8 cellular contexts compared by ENCODE assay signal in genomic region chr19:38899447-38900219, GRCh38. TPM values are rescaled to one million over a fixed set of nuclear protein-coding genes. Genes with fewer than 3 reads are reported as not detected.
A peak's percentile ranks its signal among the peaks of the same experiment; 100 is the strongest.
DNase-seq lines count a peak whose midpoint lies in the region; ATAC-seq and TF ChIP-seq lines count a peak whose summit lies in the region.

TSS of gene NFKBIB (plus strand) at chr19:38899969. CDS start at chr19:38900033, 64 bp downstream.
TSS of gene SIRT2 (minus strand) at chr19:38899618. CDS start at chr19:38899521, 97 bp downstream.

- no peaks in the 10 kb centered on the region for H3K27me3 ChIP-seq in mucosa of rectum (ENCODE audit: control insufficient read depth in 2 of 2, insufficient read depth in 2 of 2, low read length in 2 of 2)

- peaks cover 0 to 5% of the 10 kb centered on the region in 2 donors for H3K36me3 ChIP-seq in mucosa of rectum (ENCODE audit: control insufficient read depth in 2 of 2, insufficient read depth in 2 of 2, low read length in 2 of 2)

- peak; percentile 92 for TF ChIP-seq POLR2A in erythroblast (IDR thresholded peaks at IDR 0.05; ENCODE audit: low read length)

- H3K4me3 ChIP-seq in mucosa of rectum (ENCODE audit: low read length in 2 of 2), result peak within 1 kb of the TSS; percentile 98

- no peaks in the 10 kb centered on the region for H3K9me3 ChIP-seq in mucosa of rectum (ENCODE audit: control insufficient read depth in 2 of 2, low read length in 2 of 2)

- in situ Hi-C loops in KBM-7 (cut with MboI; ENCODE audit: low pct_unique_long_range_greater_than_20kb, low sequenced_read_pairs), result no loop called here

- H3K27ac ChIP-seq in mucosa of rectum (ENCODE audit: low read depth in 2 of 2, low read length in 2 of 2), result peak within 1 kb of the TSS; percentile 79 to 87

- peak within 1 kb of the TSS; percentile 97 for H3K4me3 Mint-ChIP-seq in activated T-cell treated with anti-CD3 and anti-CD28 coated beads, Interleukin-2, amount 50 U/mL, for 24 hours

- H3K27me3 Mint-ChIP-seq in activated T-cell treated with anti-CD3 and anti-CD28 coated beads, Interleukin-2, amount 50 U/mL, for 24 hours, result no peaks in the 10 kb centered on the region

- DNase-seq in DMS153 treated with DMSO at 0.1 percent for 48 hours (lab: John Stamatoyannopoulos, UW; ENCODE audit: unreplicated experiment) (peak; percentile 98), KBM-7 (peak; percentile 100), erythroblast (lab: John Stamatoyannopoulos, UW) (peak; percentile 100)
- peak; percentile 96 for DNase-seq in activated T-cell treated with anti-CD3 and anti-CD28 coated beads, Interleukin-2, amount 50 U/mL, for 24 hours
- peak; percentile 99 for DNase-seq in stimulated activated CD8-positive, alpha-beta memory T cell treated with anti-CD3 and anti-CD28 coated beads, Interleukin-4, amount 100 ng/mL, for 48 hours

- H3K9ac ChIP-seq in mucosa of rectum (ENCODE audit: low read depth in 1 of 2, low read length in 2 of 2), result peak within 1 kb of the TSS; percentile 93 to 95

- H3K36me3 Mint-ChIP-seq in activated T-cell treated with anti-CD3 and anti-CD28 coated beads, Interleukin-2, amount 50 U/mL, for 24 hours (ENCODE audit: low read depth), result peaks cover 42% of the 10 kb centered on the region

- no peaks in the 10 kb centered on the region for H3K9me3 Mint-ChIP-seq in activated T-cell treated with anti-CD3 and anti-CD28 coated beads, Interleukin-2, amount 50 U/mL, for 24 hours

- H3K4me1 Mint-ChIP-seq in activated T-cell treated with anti-CD3 and anti-CD28 coated beads, Interleukin-2, amount 50 U/mL, for 24 hours (ENCODE audit: low read depth), result peaks cover 48% of the 10 kb centered on the region

- peak; percentile 82 for ATAC-seq in GM21717 (IDR thresholded peaks at IDR 0.05; ENCODE audit: unreplicated experiment)

- H3K4me1 ChIP-seq in mucosa of rectum (ENCODE audit: control insufficient read depth in 2 of 2, insufficient read depth in 2 of 2, low read length in 2 of 2), result peaks cover 11 to 16% of the 10 kb centered on the region in 2 donors

- H3K27ac Mint-ChIP-seq in activated T-cell treated with anti-CD3 and anti-CD28 coated beads, Interleukin-2, amount 50 U/mL, for 24 hours, result peak within 1 kb of the TSS; percentile 94

TF ChIP-seq in PFSK-1, 5 proteins besides CTCF, POLR2A, EP300 and RAD21:
- TF ChIP-seq POLR2AphosphoS5 (IDR thresholded peaks at IDR 0.05; ENCODE audit: low read depth, low read length) (peak; percentile 43; the same call in 1 of the 2 replicates), REST (IDR thresholded peaks at IDR 0.05; ENCODE audit: insufficient read depth in 1 of 2, low read depth in 2 of 2, low read length in 2 of 2) (no peak), FOXP2 (optimal IDR thresholded peaks at IDR 0.05; ENCODE audit: borderline replicate concordance, extremely low read depth, extremely low read length, insufficient read depth) (peak; percentile 87), SIN3A (IDR thresholded peaks at IDR 0.05; ENCODE audit: borderline replicate concordance, insufficient read depth, low read length) (peak; percentile 70; the same call in 1 of the 2 replicates), TAF1 (IDR thresholded peaks at IDR 0.05; ENCODE audit: borderline replicate concordance, insufficient read depth, low read length) (peak; percentile 60; the same call in 1 of the 2 replicates)

RNA-seq across cellular contexts. Expression of gene NFKBIB, which starts in this region (rescaled TPM):
- polyA plus RNA-seq in PFSK-1 (2012; ENCODE audit: insufficient read length, low read depth), result 122 TPM

RNA-seq across cellular contexts. Expression of gene SIRT2, which starts in this region (rescaled TPM):
- polyA plus RNA-seq in PFSK-1 (2012; ENCODE audit: insufficient read length, low read depth), result 208 TPM

Comparison
In these comparisons a context has a peak if more than half of its experiments do, and no peak if none do; other contexts are left out.
1. Peak in every context shown above with its lines: DNase-seq, ATAC-seq, H3K4me3 ChIP-seq and H3K27ac ChIP-seq.